23 cellular contexts compared by ENCODE assay signal in the genomic region with DNA sequence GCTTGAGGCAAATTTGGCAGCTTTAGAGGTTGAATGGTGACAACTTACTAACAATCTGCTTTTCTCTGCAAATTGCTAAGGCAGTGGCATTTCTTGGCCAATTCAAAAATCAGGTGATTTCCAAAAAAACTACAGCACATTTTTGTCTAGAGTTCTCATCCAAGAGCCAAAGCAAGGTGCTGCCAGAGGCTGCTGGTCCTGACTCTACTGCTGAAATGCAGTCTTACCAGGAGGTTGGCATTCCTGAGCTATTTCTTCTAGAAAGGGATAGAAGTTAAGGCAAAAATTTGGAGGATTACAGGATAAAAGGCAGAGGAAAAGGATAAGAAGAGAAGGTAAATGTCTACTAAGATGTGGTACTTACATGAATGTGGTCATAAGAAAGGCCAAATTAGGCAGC.
"Had no signal": no experiment of that assay in that cellular context is flagged by ENCODE, and none has a peak within 500 bp of the region (broad histone marks: within the 10 kb centered on the region; RNA-seq: fewer than 3 reads in every experiment).

No MANE protein-coding gene starts in this region.

- H3K4me3 ChIP-seq: colonic mucosa, esophagus squamous epithelium, gastrocnemius medialis, heart right ventricle, left lung, lower lobe of right lung had no signal

- H3K27me3 ChIP-seq: colonic mucosa, esophagus squamous epithelium, gastrocnemius medialis, heart right ventricle, left lung had no signal

- ATAC-seq: effector memory CD8-positive, alpha-beta T cell; esophagus mucosa; gastrocnemius medialis; heart right ventricle; left cardiac atrium; left lung; left ventricle myocardium superior; lower lobe of right lung; naive thymus-derived CD4-positive, alpha-beta T cell had no signal

- H3K4me1 ChIP-seq: colonic mucosa, esophagus squamous epithelium, gastrocnemius medialis, heart right ventricle, left lung, lower lobe of right lung had no signal

- H3K9me3 Mint-ChIP-seq: dendritic cell treated with granulocyte-macrophage colony-stimulating factor and Interleukin-4, amounts not matched to agents 40 ng/mL and 50 ng/mL, for 4 days; effector memory CD8-positive, alpha-beta T cell; endodermal cell had no signal

- H3K36me3 Mint-ChIP-seq: naive thymus-derived CD4-positive, alpha-beta T cell had no signal

- DNase-seq: colonic mucosa; cortex of kidney; effector CD8-positive, alpha-beta T cell; effector memory CD8-positive, alpha-beta T cell; endodermal cell; erythroblast; esophagus squamous epithelium; foreskin fibroblast; foreskin melanocyte; gastrocnemius medialis; glutamatergic neuron; heart right ventricle; hippocampal formation; left cardiac atrium; left lung; left ventricle myocardium superior; lower lobe of right lung; mesenchymal stem cell; midbrain; naive thymus-derived CD4-positive, alpha-beta T cell had no signal

- H3K4me3 Mint-ChIP-seq: dendritic cell treated with granulocyte-macrophage colony-stimulating factor and Interleukin-4, amounts not matched to agents 40 ng/mL and 50 ng/mL, for 4 days; effector memory CD8-positive, alpha-beta T cell; endodermal cell; naive thymus-derived CD4-positive, alpha-beta T cell had no signal

- H3K36me3 ChIP-seq: colonic mucosa, esophagus squamous epithelium, gastrocnemius medialis, heart right ventricle, left lung, lower lobe of right lung had no signal

- H3K27me3 Mint-ChIP-seq: dendritic cell treated with granulocyte-macrophage colony-stimulating factor and Interleukin-4, amounts not matched to agents 40 ng/mL and 50 ng/mL, for 4 days had no signal

- H3K4me1 Mint-ChIP-seq: naive thymus-derived CD4-positive, alpha-beta T cell had no signal

- H3K27ac Mint-ChIP-seq: dendritic cell treated with granulocyte-macrophage colony-stimulating factor and Interleukin-4, amounts not matched to agents 40 ng/mL and 50 ng/mL, for 4 days; effector memory CD8-positive, alpha-beta T cell; endodermal cell; naive thymus-derived CD4-positive, alpha-beta T cell had no signal

- H3K27ac ChIP-seq: colonic mucosa, epithelial cell of prostate, esophagus squamous epithelium, gastrocnemius medialis, heart right ventricle, left lung, lower lobe of right lung had no signal
